In genomic region chr5:172149481-172149880, GRCh38 we compare ENCODE assay signal across 14 cellular contexts. TPM values are rescaled to one million over a fixed set of nuclear protein-coding genes. Genes with fewer than 3 reads are reported as not detected.
"Had no signal": no experiment of that assay in that cellular context is flagged by ENCODE, and none has a peak within 500 bp of the region (broad histone marks: within the 10 kb centered on the region; RNA-seq: fewer than 3 reads in every experiment).

No MANE protein-coding gene starts in this region.

RNA-seq across cellular contexts. Expression of gene EFCAB9, which starts 44.5 kb away (rescaled TPM):
- total RNA-seq: body of pancreas, colonic mucosa, esophagus mucosa, gastrocnemius medialis, kidney, left lobe of liver, lung, mesothelial cell of epicardium, pancreas, right lobe of liver, smooth muscle cell, subcutaneous adipose tissue, thyroid gland, urinary bladder had no signal
- polyA plus RNA-seq: lung, pancreas, smooth muscle cell, urinary bladder had no signal
